In genomic region chr5:129904102-129904666, GRCh38 we compare ENCODE assay signal across 8 cellular contexts.
DNase-seq lines count a peak whose midpoint lies in the region; ATAC-seq lines count a peak whose summit lies in the region.

Gene CHSY3 (plus strand): TSS chr5:129904465.

- H3K36me3 ChIP-seq in mucosa of stomach (ENCODE audit: control insufficient read depth, insufficient read depth, low read length) = no peaks in the 10 kb centered on the region

- peak within 1 kb of the TSS; percentile 39 for H3K9ac ChIP-seq in mucosa of stomach (ENCODE audit: low read length)

- peaks cover 45% of the 10 kb centered on the region for H3K27me3 ChIP-seq in mucosa of stomach (ENCODE audit: control insufficient read depth, insufficient read depth, low read length)

- peak; percentile 69 for DNase-seq in activated effector memory CD4-positive, alpha-beta T cell treated with anti-CD3 and anti-CD28 coated beads, Interleukin-2, amount 50 U/mL, for 16 hours
- DNase-seq in activated effector memory CD4-positive, alpha-beta T cell treated with Interleukin-2 at 50 U/mL for 16 hours = no peak
- DNase-seq in NCI-H2196 (lab: John Stamatoyannopoulos, UW; ENCODE audit: unreplicated experiment) (peak; percentile 62), fibroblast of peridontal ligament (ENCODE audit: extremely low read depth) (peak; percentile 72), stromal cell of bone marrow (ENCODE audit: low read depth) (peak; percentile 77)
- peak; percentile 26 for DNase-seq in activated T-cell treated with anti-CD3 and anti-CD28 coated beads, Interleukin-2, amount 50 U/mL, for 1 hour

- peak; percentile 45 for ATAC-seq in HG02840 (IDR thresholded peaks at IDR 0.05; ENCODE audit: low FRiP score, unreplicated experiment)

- H3K9me3 ChIP-seq in mucosa of stomach (ENCODE audit: control insufficient read depth, low read length) = no peaks in the 10 kb centered on the region

- H3K4me3 ChIP-seq in mucosa of stomach (ENCODE audit: low read length) = peak within 1 kb of the TSS; percentile 25

- no peaks in the 10 kb centered on the region for H3K4me1 ChIP-seq in mucosa of stomach (ENCODE audit: control insufficient read depth, insufficient read depth, low read length)
